Comparison of ENCODE assay signal across 8 cellular contexts in genomic region chr10:80452688-80453391, GRCh38. TPM values are rescaled to one million over a fixed set of nuclear protein-coding genes. Genes with fewer than 3 reads are reported as not detected.
A peak's percentile ranks its signal among the peaks of the same experiment; 100 is the strongest.
DNase-seq lines count a peak whose midpoint lies in the region; ATAC-seq and TF ChIP-seq lines count a peak whose summit lies in the region.

No MANE protein-coding gene starts in this region.

- H3K27ac ChIP-seq in adrenal gland (peak overlapping the region in 4 of 5 donors; percentile 57 to 98 (median 80)), left lung (peak overlapping the region; percentile 82 to 91), temporal lobe (ENCODE audit: low read depth, low read length) (peak overlapping the region; percentile 91)

- H3K36me3 ChIP-seq in adrenal gland (replicated peaks in 1 of 2), result no peaks in the 10 kb centered on the region
- no peaks in the 10 kb centered on the region for H3K36me3 ChIP-seq in left lung

- in situ Hi-C loops in GM13977 (cut with MboI; ENCODE audit: low pct_unique_long_range_greater_than_20kb, low sequenced_read_pairs, unreplicated experiment), result no loop called here

- 78 to 88% (median 82%) methylated on average over 7 to 9 of the region's 9 CpGs for WGBS in adrenal gland, 4 donors

- no peak overlapping the region for H3K27ac Mint-ChIP-seq in activated CD4-positive, alpha-beta T cell treated with anti-CD3 and anti-CD28 coated beads, Interleukin-2, amount 10 ng/mL, durations not matched to agents 7 days and 5 days

- intact Hi-C loops in adrenal gland (cut with DNase I) (no loop called here), left lung (cut with DNase I) (no loop called here)

- H3K4me3 ChIP-seq in adrenal gland (peak overlapping the region in 1 of 4 donors; percentile 48), left lung (peak overlapping the region in 1 of 2 donors; percentile 44)

- H3K27me3 Mint-ChIP-seq in activated CD4-positive, alpha-beta T cell treated with anti-CD3 and anti-CD28 coated beads, Interleukin-2, amount 10 ng/mL, durations not matched to agents 7 days and 5 days, result no peaks in the 10 kb centered on the region

- no peaks in the 10 kb centered on the region for H3K9me3 ChIP-seq in adrenal gland (replicated peaks in 1 of 3)
- H3K9me3 ChIP-seq in left lung, result peaks cover 0 to 4% of the 10 kb centered on the region in 2 donors

- H3K4me1 ChIP-seq in adrenal gland (replicated peaks in 1 of 2) (peaks cover 6 to 21% of the 10 kb centered on the region in 2 donors), left lung (peaks cover 28 to 65% of the 10 kb centered on the region in 2 donors)

- H3K4me3 Mint-ChIP-seq in activated CD4-positive, alpha-beta T cell treated with anti-CD3 and anti-CD28 coated beads, Interleukin-2, amount 10 ng/mL, durations not matched to agents 7 days and 5 days, result peak overlapping the region; percentile 75

- TF ChIP-seq CTCF in adrenal gland (IDR thresholded peaks at IDR 0.05) (no peak), left lung (IDR thresholded peaks at IDR 0.05) (no peak), GM13977 (IDR thresholded peaks at IDR 0.05; ENCODE audit: extremely low read depth, insufficient read depth, missing control alignments) (no peak)

- H3K27me3 ChIP-seq in adrenal gland (no peaks in the 10 kb centered on the region), left lung (no peaks in the 10 kb centered on the region)

- peaks cover 30% of the 10 kb centered on the region for H3K4me1 Mint-ChIP-seq in activated CD4-positive, alpha-beta T cell treated with anti-CD3 and anti-CD28 coated beads, Interleukin-2, amount 10 ng/mL, durations not matched to agents 7 days and 5 days

- DNase-seq in activated CD4-positive, alpha-beta T cell treated with anti-CD3 and anti-CD28 coated beads, Interleukin-2, amount 10 ng/mL, durations not matched to agents 7 days and 5 days, result no peak
- no peak for DNase-seq in activated CD4-positive, alpha-beta T cell treated with anti-CD3 and anti-CD28 coated beads, Interleukin-2, amount 50 U/mL, for 48 hours
- DNase-seq in adrenal gland, result no peak
- DNase-seq in left lung, result no peak
- DNase-seq in GM13977 (ENCODE audit: low spot score), result no peak
- DNase-seq in SIG-M5 treated with dmso at 0.1 percent for 504 hours (lab: John Stamatoyannopoulos, UW; ENCODE audit: unreplicated experiment), result no peak
- no peak for DNase-seq in NCI-H128 (lab: John Stamatoyannopoulos, UW; ENCODE audit: unreplicated experiment)

- POLR2A ChIA-PET in activated CD4-positive, alpha-beta T cell treated with anti-CD3 and anti-CD28 coated beads, Interleukin-2, amount 10 ng/mL, durations not matched to agents 7 days and 5 days (lab: Charles Lee), result no interaction called here

- no peak for ATAC-seq in left lung

- no peaks in the 10 kb centered on the region for H3K9me3 Mint-ChIP-seq in activated CD4-positive, alpha-beta T cell treated with anti-CD3 and anti-CD28 coated beads, Interleukin-2, amount 10 ng/mL, durations not matched to agents 7 days and 5 days

- peaks cover 26% of the 10 kb centered on the region for H3K36me3 Mint-ChIP-seq in activated CD4-positive, alpha-beta T cell treated with anti-CD3 and anti-CD28 coated beads, Interleukin-2, amount 10 ng/mL, durations not matched to agents 7 days and 5 days (ENCODE audit: low read depth)

- TF ChIP-seq POLR2A in adrenal gland (IDR thresholded peaks at IDR 0.05), result no peak

- CTCF ChIA-PET in activated CD4-positive, alpha-beta T cell treated with anti-CD3 and anti-CD28 coated beads, Interleukin-2, amount 10 ng/mL, durations not matched to agents 7 days and 5 days (lab: Charles Lee), result interaction anchor here (1.0 to 1.7 kb wide), 3 partner anchors 8 to 53 kb away, joined by 3 to 5 read pairs (median 4); no protein-coding TSS in a partner anchor

RNA-seq across cellular contexts. Expression of gene TSPAN14, which starts 1.3 kb away (rescaled TPM):
- 100 to 1,000 TPM; 127 to 143 TPM for total RNA-seq in activated CD4-positive, alpha-beta T cell treated with anti-CD3 and anti-CD28 coated beads, Interleukin-2, amount 10 ng/mL, durations not matched to agents 7 days and 5 days
- total RNA-seq in adrenal gland (100 to 1,000 TPM in 1 of 8 donors, 10 to 100 TPM in 7; 31.4 to 112 (median 54.6) TPM), left lung (100 to 1,000 TPM; 116 to 158 TPM), temporal lobe (27.8 TPM)
- 10 to 100 TPM; 13.1 to 19.5 (median 17.9) TPM for polyA plus RNA-seq in adrenal gland

RNA-seq across cellular contexts. Expression of gene PRXL2A, which starts 44.5 kb away (rescaled TPM):
- 1 to 10 TPM; 5.4 to 5.7 TPM for total RNA-seq in activated CD4-positive, alpha-beta T cell treated with anti-CD3 and anti-CD28 coated beads, Interleukin-2, amount 10 ng/mL, durations not matched to agents 7 days and 5 days
- total RNA-seq in adrenal gland, result 10 to 100 TPM; 12.7 to 49.5 (median 21.1) TPM
- polyA plus RNA-seq in adrenal gland, result 10 to 100 TPM; 24.0 to 42.6 (median 35.8) TPM
- total RNA-seq in left lung, result 10 to 100 TPM; 46.2 to 50.1 TPM
- total RNA-seq in temporal lobe, result 68.6 TPM
